Comparison of ENCODE assay signal across 1 cellular context in the genomic region with DNA sequence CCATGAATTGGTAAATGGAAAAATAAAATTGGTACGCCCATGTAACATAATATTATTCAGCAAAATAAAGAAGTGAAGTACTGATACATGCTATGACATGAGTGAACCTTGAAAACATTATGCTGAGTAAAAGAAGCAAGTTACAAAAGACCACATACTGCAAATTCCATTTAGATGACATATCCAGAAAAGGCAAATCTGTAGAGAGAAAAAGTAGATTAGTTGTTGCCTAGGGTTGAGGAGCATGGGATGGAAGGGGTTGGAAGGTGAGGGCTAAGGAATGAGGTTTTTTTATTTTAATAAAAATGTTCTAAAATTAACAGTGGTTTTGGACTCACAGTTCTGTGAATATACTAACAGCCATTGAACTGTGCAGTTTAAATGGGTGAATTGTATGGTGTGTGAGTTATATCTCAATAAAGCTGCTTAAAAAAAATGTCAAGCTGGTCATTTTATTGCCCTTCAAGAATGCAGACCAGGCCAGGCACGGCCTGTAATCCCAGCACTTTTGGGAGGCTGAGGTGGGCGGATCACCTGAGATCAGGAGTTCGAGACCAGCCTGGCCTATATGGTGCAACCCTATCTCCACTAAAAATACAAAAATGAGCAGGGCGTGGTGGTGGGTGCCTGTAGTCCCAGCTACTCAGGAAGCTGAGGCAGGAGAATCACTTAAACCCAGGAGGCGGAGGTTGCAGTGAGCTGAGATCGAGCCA.
TF ChIP-seq lines count a peak whose summit lies in the region.

No MANE protein-coding gene starts in this region.

TF ChIP-seq in IMR-90, 13 proteins besides CTCF, POLR2A, EP300 and RAD21 (continued from another document):
- TF ChIP-seq, protein P1, sequence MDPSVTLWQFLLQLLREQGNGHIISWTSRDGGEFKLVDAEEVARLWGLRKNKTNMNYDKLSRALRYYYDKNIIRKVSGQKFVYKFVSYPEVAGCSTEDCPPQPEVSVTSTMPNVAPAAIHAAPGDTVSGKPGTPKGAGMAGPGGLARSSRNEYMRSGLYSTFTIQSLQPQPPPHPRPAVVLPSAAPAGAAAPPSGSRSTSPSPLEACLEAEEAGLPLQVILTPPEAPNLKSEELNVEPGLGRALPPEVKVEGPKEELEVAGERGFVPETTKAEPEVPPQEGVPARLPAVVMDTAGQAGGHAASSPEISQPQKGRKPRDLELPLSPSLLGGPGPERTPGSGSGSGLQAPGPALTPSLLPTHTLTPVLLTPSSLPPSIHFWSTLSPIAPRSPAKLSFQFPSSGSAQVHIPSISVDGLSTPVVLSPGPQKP (IDR thresholded peaks at IDR 0.05; ENCODE audit: borderline replicate concordance, low read depth, low read length), result no peak
